In the genomic region with DNA sequence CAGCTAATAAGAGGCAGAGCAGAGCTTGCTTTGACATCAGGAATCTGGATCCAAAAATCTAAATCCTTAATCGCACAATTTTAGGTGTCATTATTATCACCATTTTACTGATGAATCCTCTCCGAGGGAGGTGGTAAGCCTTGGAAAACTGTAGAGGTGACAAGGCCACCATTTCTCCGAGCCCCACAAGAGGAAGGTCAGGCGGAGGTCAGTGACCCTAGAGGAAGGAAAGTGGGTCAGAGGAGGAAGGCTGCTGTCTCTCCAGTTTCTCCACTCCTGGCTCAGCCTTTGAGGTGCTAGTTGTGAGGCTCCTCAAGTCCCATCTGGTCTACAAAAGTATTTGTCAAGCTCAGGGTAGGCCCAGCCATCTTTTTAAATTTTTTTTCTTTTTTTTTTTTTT, we compare ENCODE assay signal across 1 cellular context.
TF ChIP-seq lines count a peak whose summit lies in the region.

No MANE protein-coding gene starts in this region.

TF ChIP-seq in GM23338, 12 proteins besides CTCF, POLR2A, EP300 and RAD21:
- TF ChIP-seq, protein P1, sequence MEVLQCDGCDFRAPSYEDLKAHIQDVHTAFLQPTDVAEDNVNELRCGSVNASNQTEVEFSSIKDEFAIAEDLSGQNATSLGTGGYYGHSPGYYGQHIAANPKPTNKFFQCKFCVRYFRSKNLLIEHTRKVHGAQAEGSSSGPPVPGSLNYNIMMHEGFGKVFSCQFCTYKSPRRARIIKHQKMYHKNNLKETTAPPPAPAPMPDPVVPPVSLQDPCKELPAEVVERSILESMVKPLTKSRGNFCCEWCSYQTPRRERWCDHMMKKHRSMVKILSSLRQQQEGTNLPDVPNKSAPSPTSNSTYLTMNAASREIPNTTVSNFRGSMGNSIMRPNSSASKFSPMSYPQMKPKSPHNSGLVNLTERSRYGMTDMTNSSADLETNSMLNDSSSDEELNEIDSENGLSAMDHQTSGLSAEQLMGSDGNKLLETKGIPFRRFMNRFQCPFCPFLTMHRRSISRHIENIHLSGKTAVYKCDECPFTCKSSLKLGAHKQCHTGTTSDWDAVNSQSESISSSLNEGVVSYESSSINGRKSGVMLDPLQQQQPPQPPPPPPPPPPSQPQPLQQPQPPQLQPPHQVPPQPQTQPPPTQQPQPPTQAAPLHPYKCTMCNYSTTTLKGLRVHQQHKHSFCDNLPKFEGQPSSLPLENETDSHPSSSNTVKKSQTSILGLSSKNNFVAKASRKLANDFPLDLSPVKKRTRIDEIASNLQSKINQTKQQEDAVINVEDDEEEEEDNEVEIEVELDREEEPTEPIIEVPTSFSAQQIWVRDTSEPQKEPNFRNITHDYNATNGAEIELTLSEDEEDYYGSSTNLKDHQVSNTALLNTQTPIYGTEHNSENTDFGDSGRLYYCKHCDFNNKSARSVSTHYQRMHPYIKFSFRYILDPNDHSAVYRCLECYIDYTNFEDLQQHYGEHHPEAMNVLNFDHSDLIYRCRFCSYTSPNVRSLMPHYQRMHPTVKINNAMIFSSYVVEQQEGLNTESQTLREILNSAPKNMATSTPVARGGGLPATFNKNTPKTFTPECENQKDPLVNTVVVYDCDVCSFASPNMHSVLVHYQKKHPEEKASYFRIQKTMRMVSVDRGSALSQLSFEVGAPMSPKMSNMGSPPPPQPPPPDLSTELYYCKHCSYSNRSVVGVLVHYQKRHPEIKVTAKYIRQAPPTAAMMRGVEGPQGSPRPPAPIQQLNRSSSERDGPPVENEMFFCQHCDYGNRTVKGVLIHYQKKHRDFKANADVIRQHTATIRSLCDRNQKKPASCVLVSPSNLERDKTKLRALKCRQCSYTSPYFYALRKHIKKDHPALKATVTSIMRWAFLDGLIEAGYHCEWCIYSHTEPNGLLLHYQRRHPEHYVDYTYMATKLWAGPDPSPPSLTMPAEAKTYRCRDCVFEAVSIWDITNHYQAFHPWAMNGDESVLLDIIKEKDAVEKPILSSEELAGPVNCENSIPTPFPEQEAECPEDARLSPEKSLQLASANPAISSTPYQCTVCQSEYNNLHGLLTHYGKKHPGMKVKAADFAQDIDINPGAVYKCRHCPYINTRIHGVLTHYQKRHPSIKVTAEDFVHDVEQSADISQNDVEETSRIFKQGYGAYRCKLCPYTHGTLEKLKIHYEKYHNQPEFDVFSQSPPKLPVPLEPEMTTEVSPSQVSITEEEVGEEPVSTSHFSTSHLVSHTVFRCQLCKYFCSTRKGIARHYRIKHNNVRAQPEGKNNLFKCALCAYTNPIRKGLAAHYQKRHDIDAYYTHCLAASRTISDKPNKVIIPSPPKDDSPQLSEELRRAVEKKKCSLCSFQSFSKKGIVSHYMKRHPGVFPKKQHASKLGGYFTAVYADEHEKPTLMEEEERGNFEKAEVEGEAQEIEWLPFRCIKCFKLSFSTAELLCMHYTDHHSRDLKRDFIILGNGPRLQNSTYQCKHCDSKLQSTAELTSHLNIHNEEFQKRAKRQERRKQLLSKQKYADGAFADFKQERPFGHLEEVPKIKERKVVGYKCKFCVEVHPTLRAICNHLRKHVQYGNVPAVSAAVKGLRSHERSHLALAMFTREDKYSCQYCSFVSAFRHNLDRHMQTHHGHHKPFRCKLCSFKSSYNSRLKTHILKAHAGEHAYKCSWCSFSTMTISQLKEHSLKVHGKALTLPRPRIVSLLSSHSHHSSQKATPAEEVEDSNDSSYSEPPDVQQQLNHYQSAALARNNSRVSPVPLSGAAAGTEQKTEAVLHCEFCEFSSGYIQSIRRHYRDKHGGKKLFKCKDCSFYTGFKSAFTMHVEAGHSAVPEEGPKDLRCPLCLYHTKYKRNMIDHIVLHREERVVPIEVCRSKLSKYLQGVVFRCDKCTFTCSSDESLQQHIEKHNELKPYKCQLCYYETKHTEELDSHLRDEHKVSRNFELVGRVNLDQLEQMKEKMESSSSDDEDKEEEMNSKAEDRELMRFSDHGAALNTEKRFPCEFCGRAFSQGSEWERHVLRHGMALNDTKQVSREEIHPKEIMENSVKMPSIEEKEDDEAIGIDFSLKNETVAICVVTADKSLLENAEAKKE (CRISPR knock-in tag; IDR thresholded peaks at IDR 0.05): no peak
- TF ChIP-seq EZH2 (IDR thresholded peaks at IDR 0.05; ENCODE audit: low read depth, unreplicated experiment) (no peak), ZNF331 (CRISPR knock-in tag; IDR thresholded peaks at IDR 0.05; ENCODE audit: low read depth) (no peak), POLR2AphosphoS5 (IDR thresholded peaks at IDR 0.05; ENCODE audit: low read depth) (no peak), ZNF114 (CRISPR knock-in tag; IDR thresholded peaks at IDR 0.05) (no peak), JUNB (IDR thresholded peaks at IDR 0.05; ENCODE audit: unreplicated experiment) (no peak), NANOG (IDR thresholded peaks at IDR 0.05; ENCODE audit: borderline replicate concordance) (no peak), CREB1 (CRISPR knock-in tag; IDR thresholded peaks at IDR 0.05; ENCODE audit: low read depth) (no peak), EZH2phosphoT487 (IDR thresholded peaks at IDR 0.05; ENCODE audit: unreplicated experiment) (no peak), STAT1 (IDR thresholded peaks at IDR 0.05; ENCODE audit: unreplicated experiment) (no peak)
- TF ChIP-seq, protein P2, sequence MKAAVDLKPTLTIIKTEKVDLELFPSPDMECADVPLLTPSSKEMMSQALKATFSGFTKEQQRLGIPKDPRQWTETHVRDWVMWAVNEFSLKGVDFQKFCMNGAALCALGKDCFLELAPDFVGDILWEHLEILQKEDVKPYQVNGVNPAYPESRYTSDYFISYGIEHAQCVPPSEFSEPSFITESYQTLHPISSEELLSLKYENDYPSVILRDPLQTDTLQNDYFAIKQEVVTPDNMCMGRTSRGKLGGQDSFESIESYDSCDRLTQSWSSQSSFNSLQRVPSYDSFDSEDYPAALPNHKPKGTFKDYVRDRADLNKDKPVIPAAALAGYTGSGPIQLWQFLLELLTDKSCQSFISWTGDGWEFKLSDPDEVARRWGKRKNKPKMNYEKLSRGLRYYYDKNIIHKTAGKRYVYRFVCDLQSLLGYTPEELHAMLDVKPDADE (IDR thresholded peaks at IDR 0.05): no peak
- TF ChIP-seq, protein P3, sequence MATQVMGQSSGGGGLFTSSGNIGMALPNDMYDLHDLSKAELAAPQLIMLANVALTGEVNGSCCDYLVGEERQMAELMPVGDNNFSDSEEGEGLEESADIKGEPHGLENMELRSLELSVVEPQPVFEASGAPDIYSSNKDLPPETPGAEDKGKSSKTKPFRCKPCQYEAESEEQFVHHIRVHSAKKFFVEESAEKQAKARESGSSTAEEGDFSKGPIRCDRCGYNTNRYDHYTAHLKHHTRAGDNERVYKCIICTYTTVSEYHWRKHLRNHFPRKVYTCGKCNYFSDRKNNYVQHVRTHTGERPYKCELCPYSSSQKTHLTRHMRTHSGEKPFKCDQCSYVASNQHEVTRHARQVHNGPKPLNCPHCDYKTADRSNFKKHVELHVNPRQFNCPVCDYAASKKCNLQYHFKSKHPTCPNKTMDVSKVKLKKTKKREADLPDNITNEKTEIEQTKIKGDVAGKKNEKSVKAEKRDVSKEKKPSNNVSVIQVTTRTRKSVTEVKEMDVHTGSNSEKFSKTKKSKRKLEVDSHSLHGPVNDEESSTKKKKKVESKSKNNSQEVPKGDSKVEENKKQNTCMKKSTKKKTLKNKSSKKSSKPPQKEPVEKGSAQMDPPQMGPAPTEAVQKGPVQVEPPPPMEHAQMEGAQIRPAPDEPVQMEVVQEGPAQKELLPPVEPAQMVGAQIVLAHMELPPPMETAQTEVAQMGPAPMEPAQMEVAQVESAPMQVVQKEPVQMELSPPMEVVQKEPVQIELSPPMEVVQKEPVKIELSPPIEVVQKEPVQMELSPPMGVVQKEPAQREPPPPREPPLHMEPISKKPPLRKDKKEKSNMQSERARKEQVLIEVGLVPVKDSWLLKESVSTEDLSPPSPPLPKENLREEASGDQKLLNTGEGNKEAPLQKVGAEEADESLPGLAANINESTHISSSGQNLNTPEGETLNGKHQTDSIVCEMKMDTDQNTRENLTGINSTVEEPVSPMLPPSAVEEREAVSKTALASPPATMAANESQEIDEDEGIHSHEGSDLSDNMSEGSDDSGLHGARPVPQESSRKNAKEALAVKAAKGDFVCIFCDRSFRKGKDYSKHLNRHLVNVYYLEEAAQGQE (IDR thresholded peaks at IDR 0.05; ENCODE audit: unreplicated experiment): no peak
